In genomic region chr10:123097039-123097438, GRCh38 we compare ENCODE assay signal across 25 cellular contexts. TPM values are rescaled to one million over a fixed set of nuclear protein-coding genes. Genes with fewer than 3 reads are reported as not detected.
"Had no signal": no experiment of that assay in that cellular context is flagged by ENCODE, and none has a peak within 500 bp of the region (broad histone marks: within the 10 kb centered on the region; RNA-seq: fewer than 3 reads in every experiment).

No MANE protein-coding gene starts in this region.

- ATAC-seq: activated CD4-positive, CD25-positive, alpha-beta regulatory T cell treated with anti-CD3 and anti-CD28 coated beads, Interleukin-2, amount 50 U/mL, for 24 hours; activated CD8-positive, alpha-beta T cell treated with anti-CD3 and anti-CD28 coated beads for 36 hours; activated T-cell treated with anti-CD3 and anti-CD28 coated beads, Interleukin-2, amount 50 U/mL, for 72 hours; Panc1 had no signal

- H3K9me3 ChIP-seq: SJSA1 had no signal

- H3K27ac ChIP-seq: brain microvascular endothelial cell, cardiac muscle cell, SJSA1 had no signal

- H3K36me3 ChIP-seq: brain microvascular endothelial cell, cardiac muscle cell, SJSA1 had no signal

- H3K4me3 ChIP-seq: cardiac muscle cell, SJSA1 had no signal

- H3K27me3 ChIP-seq: brain microvascular endothelial cell, SJSA1 had no signal

- DNase-seq: activated CD4-positive, alpha-beta T cell treated with anti-CD3 and anti-CD28 coated beads for 4 hours; activated CD8-positive, alpha-beta memory T cell treated with anti-CD3 and anti-CD28 coated beads, Interleukin-2, amount 50 U/mL, for 4 hours; activated CD8-positive, alpha-beta T cell treated with anti-CD3 and anti-CD28 coated beads for 36 hours; activated gamma-delta T cell treated with Interleukin-2 at 50 U/mL for 16 hours; activated naive CD4-positive, alpha-beta T cell treated with anti-CD3 and anti-CD28 coated beads, Interleukin-2, amount 10 ng/mL, durations not matched to agents 7 days and 5 days; activated naive CD8-positive, alpha-beta T cell treated with anti-CD3 and anti-CD28 coated beads for 36 hours; activated T-cell treated with anti-CD3 and anti-CD28 coated beads, Interleukin-2, amount 50 U/mL, for 72 hours; brain microvascular endothelial cell; Karpas-422; MM.1S; NCI-H1105; NCI-H1436; NCI-H187 treated with DMSO at 0.1 percent for 48 hours; NCI-H2171; NCI-H524 treated with DMSO at 0.1 percent for 48 hours; NCI-H774; NK-92 treated with Interleukin-12 subunit alpha and Interleukin-12 subunit beta, amount 100 ng/mL, for 24 hours; OCI-M1; RPMI8226 had no signal

RNA-seq across cellular contexts. Expression of gene HMX3, which starts 38.7 kb away (rescaled TPM):
- total RNA-seq: activated T-helper 2 cell treated with anti-CD3 and anti-CD28 coated beads, Interferon-gamma antibody, Interleukin-2, Interleukin-4, amounts not matched to agents 10 μg/mL and 5 μg/mL and 100 μg/mL, durations not matched to agents 14 hours and 24 hours and 36 hours; cardiac muscle cell; Right ventricle myocardium inferior had no signal
- polyA plus RNA-seq: cardiac muscle cell had no signal

RNA-seq across cellular contexts. Expression of gene HMX2, which starts 50.9 kb away (rescaled TPM):
- total RNA-seq: activated T-helper 2 cell treated with anti-CD3 and anti-CD28 coated beads, Interferon-gamma antibody, Interleukin-2, Interleukin-4, amounts not matched to agents 10 μg/mL and 5 μg/mL and 100 μg/mL, durations not matched to agents 14 hours and 24 hours and 36 hours; cardiac muscle cell; Right ventricle myocardium inferior had no signal
- polyA plus RNA-seq: cardiac muscle cell had no signal
